Comparison of ENCODE assay signal across 8 cellular contexts in genomic region chrX:154308108-154308946, GRCh38. TPM values are rescaled to one million over a fixed set of nuclear protein-coding genes. Genes with fewer than 3 reads are reported as not detected.
DNase-seq lines count a peak whose midpoint lies in the region; ATAC-seq and TF ChIP-seq lines count a peak whose summit lies in the region.

No MANE protein-coding gene starts in this region.

- peak; percentile 34 for DNase-seq in ACHN
- peak; percentile 59 for DNase-seq in GM13977 (ENCODE audit: low spot score)
- DNase-seq in OCI-LY7 (ENCODE audit: low spot score), result peak; percentile 61
- peak; percentile 78 for DNase-seq in activated T-cell treated with anti-CD3 and anti-CD28 coated beads, Interleukin-2, amount 50 U/mL, for 1 hour
- DNase-seq in fibroblast of peridontal ligament (ENCODE audit: extremely low read depth), result peak; percentile 23
- DNase-seq in omental fat pad (ENCODE audit: low spot score), result peak; percentile 61
- peak; percentile 62 to 72 for DNase-seq in tibial artery

- BruUV-seq in OCI-LY7 (replicated peaks; lab: Mats Ljungman, UMichigan), result no TSS peak

- TF ChIP-seq CTCF in GM13977 (IDR thresholded peaks at IDR 0.05; ENCODE audit: extremely low read depth, insufficient read depth, missing control alignments) (peak; percentile 71), OCI-LY7 (conservative IDR thresholded peaks at IDR 0.05; ENCODE audit: low read length) (peak; percentile 78), omental fat pad (IDR thresholded peaks at IDR 0.05) (peak in 1 of 3 donors; percentile 58), tibial artery (IDR thresholded peaks at IDR 0.05) (peak; percentile 53 to 57)

- no peaks in the 10 kb centered on the region for H3K9me2 ChIP-seq in OCI-LY7 (ENCODE audit: insufficient read depth, low read length)

- no peaks in the 10 kb centered on the region for H4K20me1 ChIP-seq in OCI-LY7 (ENCODE audit: insufficient read depth, low read length)

- no peaks in the 10 kb centered on the region for H3K79me2 ChIP-seq in OCI-LY7 (ENCODE audit: insufficient read depth, low read depth, low read length)

- H2AFZ ChIP-seq in OCI-LY7 (ENCODE audit: low read length), result peak overlapping the region; percentile 31; the same call in 1 of the 2 replicates

- CTCF ChIA-PET in OCI-LY7 (lab: Charles Lee; ENCODE audit: unreplicated experiment), result interaction anchor here (1.0 kb wide), 1 partner anchor 10 kb away, joined by 5 read pairs; no protein-coding TSS in a partner anchor

- peak; percentile 25 for ATAC-seq in omental fat pad (ENCODE audit: low FRiP score)
- no peak for ATAC-seq in GM21528 (IDR thresholded peaks at IDR 0.05; ENCODE audit: low FRiP score, unreplicated experiment)

- no peak overlapping the region for H3K4me3 ChIP-seq in OCI-LY7 (ENCODE audit: low read depth, low read length, poor library complexity, severe bottlenecking)
- H3K4me3 ChIP-seq in tibial artery, result no peak overlapping the region

- in situ Hi-C loops in ACHN (cut with HindIII; ENCODE audit: low pct_ligation_motif_present, low pct_unique_long_range_greater_than_20kb, low sequenced_read_pairs), result no loop called here
- in situ Hi-C loops in GM13977 (cut with MboI; ENCODE audit: low pct_unique_long_range_greater_than_20kb, low sequenced_read_pairs, unreplicated experiment), result no loop called here

- H3K27me3 ChIP-seq in tibial artery, result no peaks in the 10 kb centered on the region

- no peaks in the 10 kb centered on the region for H3K9me3 ChIP-seq in OCI-LY7 (ENCODE audit: low read length)
- no peaks in the 10 kb centered on the region for H3K9me3 ChIP-seq in tibial artery

- H3K4me2 ChIP-seq in OCI-LY7 (ENCODE audit: low read length), result no peak overlapping the region

- intact Hi-C loops in OCI-LY7 (cut with micrococcal nuclease; ENCODE audit: unreplicated experiment), result no loop called here
- intact Hi-C loops in tibial artery (cut with DNase I; ENCODE audit: low total_unique reads), result no loop called here

- H3K4me1 ChIP-seq in OCI-LY7 (ENCODE audit: insufficient read depth, low read length, poor library complexity, severe bottlenecking), result peaks cover 5% of the 10 kb centered on the region
- no peaks in the 10 kb centered on the region for H3K4me1 ChIP-seq in tibial artery

- no peak overlapping the region for H3K27ac ChIP-seq in OCI-LY7 (ENCODE audit: low read depth, low read length, poor library complexity, severe bottlenecking)
- H3K27ac ChIP-seq in tibial artery, result no peak overlapping the region

- H3K36me3 ChIP-seq in OCI-LY7 (ENCODE audit: insufficient read depth, low read length), result no peaks in the 10 kb centered on the region
- H3K36me3 ChIP-seq in tibial artery, result no peaks in the 10 kb centered on the region

- POLR2A ChIA-PET in OCI-LY7 (lab: Charles Lee), result interaction anchor here (1.1 kb wide), 1 partner anchor 178 kb away, joined by 3 read pairs; no protein-coding TSS in a partner anchor

RNA-seq across cellular contexts. Expression of gene TKTL1, which starts 12.7 kb away (rescaled TPM):
- 0.06 TPM in 1 of 2 replicates, not detected in the other for total RNA-seq in OCI-LY7 (2014; rRNA removed; shearing (Covaris generic))
- 0.78 TPM in 1 of 2 replicates, not detected in the other for total RNA-seq in OCI-LY7 (2022)
- total RNA-seq in omental fat pad, result under 1 TPM in 2 of 4 donors, not detected in 2; 0.38 to 0.48 TPM

RNA-seq across cellular contexts. Expression of gene TEX28, which starts 13.4 kb away (rescaled TPM):
- not detected in 2 replicates for total RNA-seq in OCI-LY7 (2014; rRNA removed; shearing (Covaris generic))
- total RNA-seq in OCI-LY7 (2022) (not detected in 2 replicates), omental fat pad (not detected)

RNA-seq across cellular contexts. Expression of gene OPN1MW3, which starts 50.9 kb away (rescaled TPM):
- not detected in 2 replicates for total RNA-seq in OCI-LY7 (2014; rRNA removed; shearing (Covaris generic))
- total RNA-seq in OCI-LY7 (2022), result not detected in 2 replicates
- total RNA-seq in omental fat pad, result not detected

Comparison
In these comparisons a context has a peak if more than half of its experiments do, and no peak if none do; other contexts are left out.
1. DNase-seq: peak in every context shown above with its lines; median percentile 78 in activated T-cell treated with anti-CD3 and anti-CD28 coated beads, Interleukin-2, amount 50 U/mL, for 1 hour; 67 in tibial artery; 61 in OCI-LY7; 61 in omental fat pad; 59 in GM13977; 34 in ACHN; 23 in fibroblast of peridontal ligament.